10 cellular contexts compared by ENCODE assay signal in genomic region chr7:80134105-80134535, GRCh38. TPM values are rescaled to one million over a fixed set of nuclear protein-coding genes. Genes with fewer than 3 reads are reported as not detected.
DNase-seq lines count a peak whose midpoint lies in the region; ATAC-seq, FAIRE-seq and TF ChIP-seq lines count a peak whose summit lies in the region.
"Had no signal": no experiment of that assay in that cellular context is flagged by ENCODE, and none has a peak within 500 bp of the region (broad histone marks: within the 10 kb centered on the region; RNA-seq: fewer than 3 reads in every experiment).

No MANE protein-coding gene starts in this region.

- peak overlapping the region; percentile 97 for H3K4me2 ChIP-seq in astrocyte (ENCODE audit: low read length)

- H3K27ac ChIP-seq in astrocyte (ENCODE audit: low read depth, low read length) (peak overlapping the region; percentile 55), layer of hippocampus (ENCODE audit: low read depth, low read length) (peak overlapping the region; percentile 96), substantia nigra (ENCODE audit: low read depth, low read length, poor library complexity, severe bottlenecking) (peak overlapping the region; percentile 98)
- H3K27ac ChIP-seq: 22Rv1 had no signal

- H3K27me3 ChIP-seq in astrocyte (ENCODE audit: insufficient read depth, low read length), result no peaks in the 10 kb centered on the region
- no peaks in the 10 kb centered on the region for H3K27me3 ChIP-seq in layer of hippocampus (ENCODE audit: control insufficient read depth, insufficient read depth, low read length)

- no peak for FAIRE-seq in astrocyte (lab: Jason Lieb, UNC)
- FAIRE-seq: K562 had no signal

- H3K9me3 ChIP-seq in astrocyte (ENCODE audit: insufficient read depth, low read depth, low read length), result no peaks in the 10 kb centered on the region

- peak overlapping the region; percentile 79 for H2AFZ ChIP-seq in astrocyte (ENCODE audit: low read depth, low read length)

- H3K4me3 ChIP-seq in astrocyte (ENCODE audit: insufficient read depth, low read depth, low read length), result peak overlapping the region; percentile 97

- TF ChIP-seq CTCF in astrocyte (IDR thresholded peaks at IDR 0.05; ENCODE audit: insufficient read depth, low read depth, low read length), result no peak

- no peaks in the 10 kb centered on the region for H3K36me3 ChIP-seq in astrocyte (ENCODE audit: insufficient read depth, low read length)

- DNase-seq in DMS79 treated with DMSO at 0.1 percent for 48 hours (lab: John Stamatoyannopoulos, UW) (peak; percentile 71), DMS79 (lab: John Stamatoyannopoulos, UW) (no peak), astrocyte (ENCODE audit: low read depth) (peak; percentile 67), substantia nigra (lab: John Stamatoyannopoulos, UW) (peak in 10 of 49 donors; percentile 44 to 82 (median 66)), kidney tubule cell (ENCODE audit: low spot score) (no peak), activated gamma-delta T cell (lab: John Stamatoyannopoulos, UW) (no peak)

- H3K4me1 ChIP-seq in astrocyte (ENCODE audit: insufficient read depth, low read length), result peaks cover 4% of the 10 kb centered on the region

- no peak for ATAC-seq in HG03342 (IDR thresholded peaks at IDR 0.05; ENCODE audit: unreplicated experiment)

- peak overlapping the region; percentile 60 for H3K27ac Mint-ChIP-seq in astrocyte (ENCODE audit: unreplicated experiment)

- no peaks in the 10 kb centered on the region for H3K9me3 Mint-ChIP-seq in astrocyte (ENCODE audit: unreplicated experiment)

- no peaks in the 10 kb centered on the region for H3K27me3 Mint-ChIP-seq in astrocyte (ENCODE audit: low read depth, unreplicated experiment)

- H3K79me2 ChIP-seq in astrocyte (ENCODE audit: insufficient read depth, low read length), result peaks cover 36% of the 10 kb centered on the region

- H4K20me1 ChIP-seq in astrocyte (ENCODE audit: insufficient read depth, low read length), result peaks cover 14% of the 10 kb centered on the region

- peak overlapping the region; percentile 73 for H3K9ac ChIP-seq in astrocyte (ENCODE audit: low read length)

- peaks cover 17% of the 10 kb centered on the region for H3K4me1 Mint-ChIP-seq in astrocyte (ENCODE audit: low read depth, unreplicated experiment)

- peak overlapping the region; percentile 82 for H3K4me3 Mint-ChIP-seq in astrocyte (ENCODE audit: unreplicated experiment)

- no peaks in the 10 kb centered on the region for H3K36me3 Mint-ChIP-seq in astrocyte (ENCODE audit: low read depth, unreplicated experiment)

RNA-seq across cellular contexts. Expression of gene GNAI1, which starts 0.5 kb away (rescaled TPM):
- total RNA-seq in astrocyte, result 32.9 and 35.5 TPM in 2 replicates

Comparison
In these comparisons a context has a peak if more than half of its experiments do, and no peak if none do; other contexts are left out.
1. DNase-seq: peak in DMS79 treated with DMSO at 0.1 percent for 48 hours (single experiment) and astrocyte (single experiment); none in DMS79 (single experiment), kidney tubule cell (single experiment) and activated gamma-delta T cell (single experiment).
2. Peak in every context shown above with its lines, with median percentiles within 50 percentile points of each other: H3K27ac ChIP-seq.